30 cellular contexts compared by ENCODE assay signal in genomic region chr18:24499814-24500601, GRCh38. TPM values are rescaled to one million over a fixed set of nuclear protein-coding genes. Genes with fewer than 3 reads are reported as not detected.
DNase-seq lines count a peak whose midpoint lies in the region; ATAC-seq, FAIRE-seq and TF ChIP-seq lines count a peak whose summit lies in the region.
"Had no signal": no experiment of that assay in that cellular context is flagged by ENCODE, and none has a peak within 500 bp of the region (broad histone marks: within the 10 kb centered on the region; RNA-seq: fewer than 3 reads in every experiment).

No MANE protein-coding gene starts in this region.

- ATAC-seq in left ventricle myocardium superior, result peak; percentile 29
- ATAC-seq in left lobe of liver, result no peak
- ATAC-seq: activated CD8-positive, alpha-beta T cell treated with anti-CD3 and anti-CD28 coated beads, Interleukin-2, amount 10 ng/mL, durations not matched to agents 7 days and 5 days; gastroesophageal sphincter; Right ventricle myocardium inferior had no signal

- H3K4me1 ChIP-seq in right atrium auricular region (no peaks in the 10 kb centered on the region), astrocyte (ENCODE audit: insufficient read depth, low read length) (peaks cover 5% of the 10 kb centered on the region)
- H3K4me1 ChIP-seq: gastroesophageal sphincter, tibial artery had no signal

- peak; percentile 5 for FAIRE-seq in astrocyte (lab: Jason Lieb, UNC)
- FAIRE-seq: kidney had no signal

- H3K9me3 ChIP-seq in right atrium auricular region (no peaks in the 10 kb centered on the region), astrocyte (ENCODE audit: insufficient read depth, low read depth, low read length) (no peaks in the 10 kb centered on the region)
- H3K9me3 ChIP-seq: gastroesophageal sphincter, tibial artery had no signal

- intact Hi-C loops in left ventricle myocardium superior (cut with micrococcal nuclease), result no loop called here

- no peak overlapping the region for H3K9ac ChIP-seq in astrocyte (ENCODE audit: low read length)

- no peaks in the 10 kb centered on the region for H3K9me3 Mint-ChIP-seq in astrocyte (ENCODE audit: unreplicated experiment)
- H3K9me3 Mint-ChIP-seq: H9, IgD-negative memory B cell had no signal

- H3K27me3 ChIP-seq in right atrium auricular region (no peaks in the 10 kb centered on the region), astrocyte (ENCODE audit: insufficient read depth, low read length) (no peaks in the 10 kb centered on the region)
- H3K27me3 ChIP-seq: cardiac muscle cell, gastroesophageal sphincter, tibial artery had no signal

- no peaks in the 10 kb centered on the region for H3K79me2 ChIP-seq in astrocyte (ENCODE audit: insufficient read depth, low read length)

- H3K27me3 Mint-ChIP-seq in astrocyte (ENCODE audit: low read depth, unreplicated experiment), result no peaks in the 10 kb centered on the region
- H3K27me3 Mint-ChIP-seq: progenitor cell of endocrine pancreas had no signal

- no peak overlapping the region for H2AFZ ChIP-seq in astrocyte (ENCODE audit: low read depth, low read length)

- no peaks in the 10 kb centered on the region for H4K20me1 ChIP-seq in astrocyte (ENCODE audit: insufficient read depth, low read length)

- H3K4me2 ChIP-seq in astrocyte (ENCODE audit: low read length), result no peak overlapping the region

- H3K36me3 Mint-ChIP-seq in astrocyte (ENCODE audit: low read depth, unreplicated experiment), result no peaks in the 10 kb centered on the region
- H3K36me3 Mint-ChIP-seq: IgD-negative memory B cell had no signal

- no peak overlapping the region for H3K27ac Mint-ChIP-seq in astrocyte (ENCODE audit: unreplicated experiment)
- H3K27ac Mint-ChIP-seq: activated CD8-positive, alpha-beta T cell treated with anti-CD3 and anti-CD28 coated beads, Interleukin-2, amount 10 ng/mL, durations not matched to agents 7 days and 5 days; H9; IgD-negative memory B cell; progenitor cell of endocrine pancreas had no signal

- H3K4me3 ChIP-seq in right atrium auricular region, result no peak overlapping the region
- no peak overlapping the region for H3K4me3 ChIP-seq in astrocyte (ENCODE audit: insufficient read depth, low read depth, low read length)
- no peak overlapping the region for H3K4me3 ChIP-seq in fibroblast of the aortic adventitia (ENCODE audit: low read depth, low read length)
- H3K4me3 ChIP-seq: cardiac muscle cell, gastroesophageal sphincter, tibial artery had no signal

- DNase-seq in left ventricle myocardium superior (no peak), right atrium auricular region (ENCODE audit: low spot score) (no peak), astrocyte (ENCODE audit: low read depth) (peak; percentile 42), fibroblast of the aortic adventitia (ENCODE audit: low read depth) (peak; percentile 58), NOMO-1 (lab: John Stamatoyannopoulos, UW; ENCODE audit: unreplicated experiment in 2 of 2) (no peak), SW480 (ENCODE audit: low spot score) (no peak), left lobe of liver (ENCODE audit: low spot score) (no peak), hypothalamus (lab: John Stamatoyannopoulos, UW) (no peak)
- DNase-seq: activated CD8-positive, alpha-beta T cell treated with anti-CD3 and anti-CD28 coated beads, Interleukin-2, amount 10 ng/mL, durations not matched to agents 7 days and 5 days; activated gamma-delta T cell treated with Interleukin-2 at 50 U/mL for 16 hours; Calu3; effector CD4-positive, alpha-beta T cell; H9; kidney; MM.1S; NCI-H1436 treated with DMSO at 0.1 percent for 48 hours; NCI-H2171 treated with DMSO at 0.1 percent for 48 hours; NCI-H69; stimulated activated naive CD4-positive, alpha-beta T cell treated with Interleukin-2 at 50 U/mL for 16 hours; T1000; tibial artery had no signal

- TF ChIP-seq CTCF in right atrium auricular region (IDR thresholded peaks at IDR 0.05), result no peak
- TF ChIP-seq CTCF in astrocyte (IDR thresholded peaks at IDR 0.05; ENCODE audit: insufficient read depth, low read depth, low read length), result no peak
- no peak for TF ChIP-seq CTCF in fibroblast of the aortic adventitia (IDR thresholded peaks at IDR 0.05; ENCODE audit: insufficient read depth, low read length)

- H3K27ac ChIP-seq in right atrium auricular region, result no peak overlapping the region
- H3K27ac ChIP-seq in astrocyte (ENCODE audit: low read depth, low read length), result no peak overlapping the region
- H3K27ac ChIP-seq: cardiac muscle cell, gastroesophageal sphincter, tibial artery had no signal

- peaks cover 24% of the 10 kb centered on the region for H3K4me1 Mint-ChIP-seq in astrocyte (ENCODE audit: low read depth, unreplicated experiment)
- H3K4me1 Mint-ChIP-seq: H9 had no signal

- H3K36me3 ChIP-seq in right atrium auricular region, result no peaks in the 10 kb centered on the region
- H3K36me3 ChIP-seq in astrocyte (ENCODE audit: insufficient read depth, low read length), result no peaks in the 10 kb centered on the region
- H3K36me3 ChIP-seq: cardiac muscle cell, gastroesophageal sphincter, tibial artery had no signal

- no peak overlapping the region for H3K4me3 Mint-ChIP-seq in astrocyte (ENCODE audit: unreplicated experiment)
- H3K4me3 Mint-ChIP-seq: activated CD8-positive, alpha-beta T cell treated with anti-CD3 and anti-CD28 coated beads, Interleukin-2, amount 10 ng/mL, durations not matched to agents 7 days and 5 days; H9; IgD-negative memory B cell had no signal

RNA-seq across cellular contexts. Expression of gene HRH4, which starts 39.6 kb away (rescaled TPM):
- total RNA-seq in left ventricle myocardium superior, result 0.17 TPM
- total RNA-seq in right atrium auricular region, result not detected
- total RNA-seq in astrocyte, result 0.17 and 0.25 TPM in 2 replicates
- total RNA-seq in fibroblast of the aortic adventitia (ENCODE audit: low replicate concordance), result under 0.01 TPM in 1 of 2 replicates, not detected in the other
- 0.15 TPM for total RNA-seq in left lobe of liver
- total RNA-seq: A172; activated CD8-positive, alpha-beta T cell treated with anti-CD3 and anti-CD28 coated beads, Interleukin-2, amount 10 ng/mL, durations not matched to agents 7 days and 5 days; H9; kidney; lung microvascular endothelial cell; OCI-LY7; progenitor cell of endocrine pancreas; skeletal muscle tissue had no signal

Comparison
In these comparisons a context has a peak if more than half of its experiments do, and no peak if none do; other contexts are left out.
1. DNase-seq: peak in astrocyte (single experiment) and fibroblast of the aortic adventitia (single experiment); none in left ventricle myocardium superior (single experiment), right atrium auricular region (single experiment), NOMO-1 (0 of 2), SW480 (single experiment), left lobe of liver (single experiment) and hypothalamus (0 of 51).